20 cellular contexts compared by ENCODE assay signal in the genomic region with DNA sequence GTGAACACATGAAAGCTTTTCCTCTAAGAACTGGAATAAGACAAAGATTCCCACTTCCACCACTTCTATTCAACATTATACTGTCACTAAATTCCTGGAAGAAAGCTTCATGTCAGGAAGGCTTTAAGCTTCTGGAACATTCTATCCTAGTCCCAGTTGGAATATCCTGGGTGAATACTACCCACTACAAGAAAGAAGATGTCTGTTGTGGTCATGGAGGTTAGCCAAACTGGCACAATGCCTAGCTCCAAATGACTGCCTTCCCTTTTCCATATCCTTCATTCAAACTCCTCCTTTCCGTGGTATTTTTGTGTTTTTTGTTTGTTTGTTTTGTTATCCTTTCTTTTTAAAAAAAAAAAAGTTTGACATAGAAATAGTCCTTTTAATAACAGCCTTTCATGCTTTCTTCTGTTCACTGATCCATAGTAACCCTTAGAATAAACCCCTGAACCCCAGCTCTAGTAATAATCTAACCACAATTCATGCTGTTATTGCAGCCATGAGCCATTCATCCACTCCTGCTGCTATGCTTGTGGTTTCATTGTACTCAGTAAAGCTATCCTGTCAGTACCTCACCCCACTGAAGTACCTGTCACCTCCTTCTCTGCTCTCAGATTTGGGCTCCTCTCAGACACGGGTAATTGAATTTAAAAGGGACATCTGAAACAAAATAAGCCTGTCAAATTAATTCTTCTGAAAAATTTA.
"Had no signal": no experiment of that assay in that cellular context is flagged by ENCODE, and none has a peak within 500 bp of the region (broad histone marks: within the 10 kb centered on the region; RNA-seq: fewer than 3 reads in every experiment).

No MANE protein-coding gene starts in this region.

- H3K27ac Mint-ChIP-seq: activated B cell treated with CpG ODN at 0.5 μM for 24 hours; activated CD4-positive, alpha-beta memory T cell treated with anti-CD3 and anti-CD28 coated beads for 36 hours; activated naive CD8-positive, alpha-beta T cell treated with anti-CD3 and anti-CD28 coated beads, Interleukin-2, amount 10 ng/mL, durations not matched to agents 7 days and 5 days; activated T-helper 1 cell treated with anti-CD3 and anti-CD28 coated beads, Interleukin-12 subunit alpha, Interleukin-12 subunit beta, Interleukin-2, Interleukin-4 antibody, amounts not matched to agents 30 ng/mL and 10 ng/mL and 1 ng/mL, durations not matched to agents 14 hours and 24 hours and 36 hours; mesothelial cell of epicardium; nephron; stimulated activated naive B cell treated with anti-CD40 and anti-IgM and Interleukin-4, amounts not matched to agents 10 μg/mL and 1 μg/mL and 100 μg/mL, for 72 hours had no signal

- FAIRE-seq: colon, kidney had no signal

- H3K4me1 Mint-ChIP-seq: activated B cell treated with CpG ODN at 0.5 μM for 24 hours; activated naive CD8-positive, alpha-beta T cell treated with anti-CD3 and anti-CD28 coated beads, Interleukin-2, amount 10 ng/mL, durations not matched to agents 7 days and 5 days; mesothelial cell of epicardium; nephron; stimulated activated naive B cell treated with anti-CD40 and anti-IgM and Interleukin-4, amounts not matched to agents 10 μg/mL and 1 μg/mL and 100 μg/mL, for 72 hours had no signal

- H3K4me3 Mint-ChIP-seq: activated B cell treated with CpG ODN at 0.5 μM for 24 hours; activated CD4-positive, alpha-beta memory T cell treated with anti-CD3 and anti-CD28 coated beads for 36 hours; activated naive CD8-positive, alpha-beta T cell treated with anti-CD3 and anti-CD28 coated beads, Interleukin-2, amount 10 ng/mL, durations not matched to agents 7 days and 5 days; activated T-helper 1 cell treated with anti-CD3 and anti-CD28 coated beads, Interleukin-12 subunit alpha, Interleukin-12 subunit beta, Interleukin-2, Interleukin-4 antibody, amounts not matched to agents 30 ng/mL and 10 ng/mL and 1 ng/mL, durations not matched to agents 14 hours and 24 hours and 36 hours; mesothelial cell of epicardium; nephron; stimulated activated naive B cell treated with anti-CD40 and anti-IgM and Interleukin-4, amounts not matched to agents 10 μg/mL and 1 μg/mL and 100 μg/mL, for 72 hours had no signal

- DNase-seq: activated B cell treated with CpG ODN at 0.5 μM for 24 hours; activated CD4-positive, alpha-beta memory T cell treated with anti-CD3 and anti-CD28 coated beads for 36 hours; activated CD4-positive, alpha-beta T cell treated with anti-CD3 and anti-CD28 coated beads for 4 hours; activated naive CD8-positive, alpha-beta T cell treated with anti-CD3 and anti-CD28 coated beads, Interleukin-2, amount 10 ng/mL, durations not matched to agents 7 days and 5 days; activated T-cell treated with anti-CD3 and anti-CD28 coated beads for 4 hours; amygdala; central memory CD4-positive, alpha-beta T cell; dorsolateral prefrontal cortex; gastrocnemius medialis; heart left ventricle; kidney; retina; stimulated activated naive B cell treated with anti-CD40 and anti-IgM and Interleukin-4, amounts not matched to agents 10 μg/mL and 1 μg/mL and 100 μg/mL, for 72 hours; upper lobe of right lung had no signal

- H3K27ac ChIP-seq: body of pancreas, dorsolateral prefrontal cortex, gastrocnemius medialis, heart left ventricle, upper lobe of right lung had no signal

- H3K9me3 Mint-ChIP-seq: activated B cell treated with CpG ODN at 0.5 μM for 24 hours; activated CD4-positive, alpha-beta memory T cell treated with anti-CD3 and anti-CD28 coated beads for 36 hours; activated naive CD8-positive, alpha-beta T cell treated with anti-CD3 and anti-CD28 coated beads, Interleukin-2, amount 10 ng/mL, durations not matched to agents 7 days and 5 days; stimulated activated naive B cell treated with anti-CD40 and anti-IgM and Interleukin-4, amounts not matched to agents 10 μg/mL and 1 μg/mL and 100 μg/mL, for 72 hours had no signal

- ATAC-seq: body of pancreas; gastrocnemius medialis; heart left ventricle; left lobe of liver; stimulated activated naive B cell treated with anti-CD40 and anti-IgM and Interleukin-4, amounts not matched to agents 10 μg/mL and 1 μg/mL and 100 μg/mL, for 72 hours; upper lobe of right lung had no signal

- H3K27me3 Mint-ChIP-seq: activated B cell treated with CpG ODN at 0.5 μM for 24 hours; activated CD4-positive, alpha-beta memory T cell treated with anti-CD3 and anti-CD28 coated beads for 36 hours; activated naive CD8-positive, alpha-beta T cell treated with anti-CD3 and anti-CD28 coated beads, Interleukin-2, amount 10 ng/mL, durations not matched to agents 7 days and 5 days; stimulated activated naive B cell treated with anti-CD40 and anti-IgM and Interleukin-4, amounts not matched to agents 10 μg/mL and 1 μg/mL and 100 μg/mL, for 72 hours had no signal
